ENCODE assay signal across 17 cellular contexts in genomic region chr12:132517013-132517739, GRCh38. TPM values are rescaled to one million over a fixed set of nuclear protein-coding genes. Genes with fewer than 3 reads are reported as not detected.
DNase-seq lines count a peak whose midpoint lies in the region; ATAC-seq, FAIRE-seq and TF ChIP-seq lines count a peak whose summit lies in the region.
"Had no signal": no experiment of that assay in that cellular context is flagged by ENCODE, and none has a peak within 500 bp of the region (broad histone marks: within the 10 kb centered on the region; RNA-seq: fewer than 3 reads in every experiment).

No MANE protein-coding gene starts in this region.

- no peaks in the 10 kb centered on the region for H3K27me3 ChIP-seq in right lobe of liver
- H3K27me3 ChIP-seq: thyroid gland had no signal

- no peaks in the 10 kb centered on the region for H3K36me3 ChIP-seq in right lobe of liver
- H3K36me3 ChIP-seq: thyroid gland had no signal

- H3K27ac ChIP-seq in cingulate gyrus (ENCODE audit: low read depth, low read length) = peak overlapping the region; percentile 69
- H3K27ac ChIP-seq in right lobe of liver = peak overlapping the region in 2 of 3 donors; percentile 85 to 89
- peak overlapping the region; percentile 69 for H3K27ac ChIP-seq in temporal lobe (ENCODE audit: low read depth, low read length)
- H3K27ac ChIP-seq: HL-60, parathyroid adenoma, thyroid gland had no signal

- H3K4me1 ChIP-seq in right lobe of liver = peaks cover 0 to 37% (median 18%) of the 10 kb centered on the region in 4 donors
- H3K4me1 ChIP-seq: parathyroid adenoma had no signal

- ATAC-seq in right lobe of liver (peak; percentile 79 to 85 (median 84)), HG02840 (IDR thresholded peaks at IDR 0.05; ENCODE audit: low FRiP score, unreplicated experiment) (no peak), GM21367 (IDR thresholded peaks at IDR 0.05; ENCODE audit: unreplicated experiment) (no peak)
- ATAC-seq: GM23338, natural killer cell had no signal

- 23% methylated on average over 15 of the region's 19 CpGs for WGBS in right lobe of liver (ENCODE audit: insufficient coverage, low coverage, low lambda C conversion rate, missing lambda C conversion rate)

- DNase-seq in DMS53 (lab: John Stamatoyannopoulos, UW) (peak; percentile 87), right lobe of liver (peak in 1 of 3 donors; percentile 79), frontal cortex (ENCODE audit: low spot score in 2 of 2) (no peak)
- DNase-seq: activated CD4-positive, alpha-beta T cell treated with anti-CD3 and anti-CD28 coated beads for 48 hours; endodermal cell; natural killer cell; NCI-H1436; NCI-H526 treated with DMSO at 0.1 percent for 48 hours; stimulated activated CD4-positive, alpha-beta T cell treated with anti-CD3 and anti-CD28 coated beads, Interleukin-1b, Interleukin-23, amount 100 ng/mL, for 48 hours; thyroid gland had no signal

- no peak for FAIRE-seq in frontal cortex (lab: Jason Lieb, UNC)

- intact Hi-C loops in right lobe of liver (cut with DNase I) = no loop called here

- peak overlapping the region in 2 of 3 donors; percentile 13 to 16 for H3K4me3 ChIP-seq in right lobe of liver
- H3K4me3 ChIP-seq: GM23338, thyroid gland had no signal

- no peak for TF ChIP-seq CTCF in right lobe of liver (IDR thresholded peaks at IDR 0.05)

- H3K9me3 ChIP-seq in right lobe of liver = no peaks in the 10 kb centered on the region
- H3K9me3 ChIP-seq: thyroid gland had no signal

- TF ChIP-seq POLR2A in right lobe of liver (IDR thresholded peaks at IDR 0.05) = no peak

RNA-seq across cellular contexts. Expression of gene FBRSL1, which starts 27.2 kb away (rescaled TPM):
- total RNA-seq in right lobe of liver (10 to 100 TPM; 16.2 to 27.6 (median 23.3) TPM), temporal lobe (43.5 TPM), frontal cortex (4.1 TPM)

Comparison
In these comparisons a context has a peak if more than half of its experiments do, and no peak if none do; other contexts are left out.
1. ATAC-seq: peak in right lobe of liver (4 of 4); none in HG02840 (single experiment) and GM21367 (single experiment).
2. Peak in every context shown above with its lines, with median percentiles within 50 percentile points of each other: H3K27ac ChIP-seq.